In the genomic region with DNA sequence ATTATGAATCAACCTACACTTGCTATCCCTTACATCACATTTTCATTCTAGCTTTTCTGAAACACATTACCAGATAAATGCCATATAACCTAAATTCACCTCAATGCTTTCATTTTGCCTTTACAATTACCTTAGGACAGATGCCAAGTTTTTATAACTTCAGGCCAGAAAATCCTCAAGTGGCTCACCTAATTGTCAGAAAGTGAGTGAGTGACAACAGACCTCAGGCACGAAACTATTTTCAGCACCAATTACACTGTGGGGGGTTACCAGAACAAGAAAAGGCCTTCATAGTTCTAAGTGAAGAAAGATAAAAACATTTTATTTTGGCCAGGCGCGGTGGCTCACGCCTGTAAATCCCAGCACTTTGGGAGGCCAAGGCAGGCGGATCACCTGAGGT, we compare ENCODE assay signal across 25 cellular contexts. TPM values are rescaled to one million over a fixed set of nuclear protein-coding genes. Genes with fewer than 3 reads are reported as not detected.
"Had no signal": no experiment of that assay in that cellular context is flagged by ENCODE, and none has a peak within 500 bp of the region (broad histone marks: within the 10 kb centered on the region; RNA-seq: fewer than 3 reads in every experiment).

No MANE protein-coding gene starts in this region.

- H3K27ac Mint-ChIP-seq: activated CD4-positive, alpha-beta memory T cell treated with anti-CD3 and anti-CD28 coated beads, Interleukin-2, amount 10 ng/mL, durations not matched to agents 7 days and 5 days; activated CD4-positive, alpha-beta T cell treated with anti-CD3 and anti-CD28 coated beads for 36 hours; activated naive CD4-positive, alpha-beta T cell treated with anti-CD3 and anti-CD28 coated beads for 36 hours; activated naive CD8-positive, alpha-beta T cell treated with anti-CD3 and anti-CD28 coated beads for 36 hours; activated T-helper 17 cell treated with anti-CD3 and anti-CD28 coated beads, Interleukin-2, amount 50 U/mL, for 72 hours; brain had no signal

- ATAC-seq: activated CD4-positive, alpha-beta T cell treated with anti-CD3 and anti-CD28 coated beads for 36 hours; activated T-helper 17 cell treated with anti-CD3 and anti-CD28 coated beads, Interleukin-2, amount 50 U/mL, for 72 hours had no signal

- H3K4me3 Mint-ChIP-seq: activated CD4-positive, alpha-beta memory T cell treated with anti-CD3 and anti-CD28 coated beads, Interleukin-2, amount 10 ng/mL, durations not matched to agents 7 days and 5 days; activated CD4-positive, alpha-beta T cell treated with anti-CD3 and anti-CD28 coated beads for 36 hours; activated naive CD4-positive, alpha-beta T cell treated with anti-CD3 and anti-CD28 coated beads for 36 hours; activated naive CD8-positive, alpha-beta T cell treated with anti-CD3 and anti-CD28 coated beads for 36 hours; activated T-helper 17 cell treated with anti-CD3 and anti-CD28 coated beads, Interleukin-2, amount 50 U/mL, for 72 hours; brain; central memory CD8-positive, alpha-beta T cell had no signal

- H3K27me3 Mint-ChIP-seq: activated CD4-positive, alpha-beta memory T cell treated with anti-CD3 and anti-CD28 coated beads, Interleukin-2, amount 10 ng/mL, durations not matched to agents 7 days and 5 days; activated CD4-positive, alpha-beta T cell treated with anti-CD3 and anti-CD28 coated beads for 36 hours; activated naive CD8-positive, alpha-beta T cell treated with anti-CD3 and anti-CD28 coated beads for 36 hours; activated T-helper 17 cell treated with anti-CD3 and anti-CD28 coated beads, Interleukin-2, amount 50 U/mL, for 72 hours; brain; central memory CD8-positive, alpha-beta T cell had no signal

- DNase-seq: activated CD4-positive, alpha-beta memory T cell treated with anti-CD3 and anti-CD28 coated beads, Interleukin-2, amount 10 ng/mL, durations not matched to agents 7 days and 5 days; activated CD4-positive, alpha-beta T cell treated with anti-CD3 and anti-CD28 coated beads for 36 hours; activated CD4-positive, alpha-beta T cell treated with anti-CD3 and anti-CD28 coated beads, Interleukin-2, amount 50 U/mL, for 1 hour; activated gamma-delta T cell; activated naive CD4-positive, alpha-beta T cell treated with anti-CD3 and anti-CD28 coated beads for 36 hours; activated naive CD8-positive, alpha-beta T cell treated with anti-CD3 and anti-CD28 coated beads for 36 hours; activated T-cell treated with anti-CD3 and anti-CD28 coated beads for 4 hours; activated T-cell treated with anti-CD3 and anti-CD28 coated beads, Interleukin-2, amount 50 U/mL, for 48 hours; cortex of kidney; KG1; NCI-H1048; NCI-H1417 treated with DMSO at 0.1 percent for 48 hours; NCI-H1694; NCI-H2029; NCI-H2171; NCI-H446; NCI-H524; NCI-H748 treated with DMSO at 0.1 percent for 48 hours; T-helper 1 cell had no signal

- H3K4me1 Mint-ChIP-seq: activated CD4-positive, alpha-beta memory T cell treated with anti-CD3 and anti-CD28 coated beads, Interleukin-2, amount 10 ng/mL, durations not matched to agents 7 days and 5 days; activated CD4-positive, alpha-beta T cell treated with anti-CD3 and anti-CD28 coated beads for 36 hours; brain; central memory CD8-positive, alpha-beta T cell had no signal

- H3K4me3 ChIP-seq: SK-N-MC had no signal

- H3K9me3 Mint-ChIP-seq: activated CD4-positive, alpha-beta memory T cell treated with anti-CD3 and anti-CD28 coated beads, Interleukin-2, amount 10 ng/mL, durations not matched to agents 7 days and 5 days; activated naive CD8-positive, alpha-beta T cell treated with anti-CD3 and anti-CD28 coated beads for 36 hours; activated T-helper 17 cell treated with anti-CD3 and anti-CD28 coated beads, Interleukin-2, amount 50 U/mL, for 72 hours; brain; central memory CD8-positive, alpha-beta T cell had no signal

RNA-seq across cellular contexts. Expression of a gene that starts 52.3 kb away (rescaled TPM):
- total RNA-seq: activated CD4-positive, alpha-beta memory T cell treated with anti-CD3 and anti-CD28 coated beads, Interleukin-2, amount 10 ng/mL, durations not matched to agents 7 days and 5 days; activated CD4-positive, alpha-beta T cell treated with anti-CD3 and anti-CD28 coated beads for 36 hours; activated CD8-positive, alpha-beta memory T cell treated with anti-CD3 and anti-CD28 coated beads for 36 hours; activated naive CD4-positive, alpha-beta T cell treated with anti-CD3 and anti-CD28 coated beads for 36 hours; activated naive CD8-positive, alpha-beta T cell treated with anti-CD3 and anti-CD28 coated beads for 36 hours; T-helper 2 cell treated with Interferon-gamma antibody and Interleukin-4, amounts not matched to agents 100 ng/mL and 5 ng/mL, for 36 hours had no signal
